Comparison of ENCODE assay signal across 8 cellular contexts in genomic region chr14:105087963-105088811, GRCh38.
DNase-seq lines count a peak whose midpoint lies in the region; TF ChIP-seq lines count a peak whose summit lies in the region.

No MANE protein-coding gene starts in this region.

- DNase-seq in T-helper 1 cell: no peak
- DNase-seq in glomerular visceral epithelial cell (ENCODE audit: extremely low spot score): peak; percentile 89
- DNase-seq in retinal pigment epithelial cell (ENCODE audit: low read depth): no peak
- DNase-seq in NCI-H2081 (lab: John Stamatoyannopoulos, UW): no peak
- no peak for DNase-seq in stimulated activated naive CD4-positive, alpha-beta T cell treated with Interleukin-2 at 50 U/mL for 16 hours (lab: John Stamatoyannopoulos, UW)
- DNase-seq in medulla oblongata (ENCODE audit: extremely low spot score): no peak

- H3K27ac Mint-ChIP-seq in T-helper 1 cell treated with Interleukin-12 subunit alpha and Interleukin-12 subunit beta and Interleukin-4 antibody, amounts not matched to agents 30 μg/mL and 1 μg/mL, for 36 hours: no peak overlapping the region

- H3K36me3 Mint-ChIP-seq in T-helper 1 cell treated with Interleukin-12 subunit alpha and Interleukin-12 subunit beta and Interleukin-4 antibody, amounts not matched to agents 30 μg/mL and 1 μg/mL, for 36 hours (ENCODE audit: low read depth): no peaks in the 10 kb centered on the region

- H3K9me3 Mint-ChIP-seq in T-helper 1 cell treated with Interleukin-12 subunit alpha and Interleukin-12 subunit beta and Interleukin-4 antibody, amounts not matched to agents 30 μg/mL and 1 μg/mL, for 36 hours: no peaks in the 10 kb centered on the region

- TF ChIP-seq CTCF in WI38 (IDR thresholded peaks at IDR 0.05; ENCODE audit: low read depth, low read length) (no peak), retinal pigment epithelial cell (conservative IDR thresholded peaks at IDR 0.05; ENCODE audit: low read depth, low read length) (no peak)

- peaks cover 27% of the 10 kb centered on the region for H3K27me3 Mint-ChIP-seq in T-helper 1 cell treated with Interleukin-12 subunit alpha and Interleukin-12 subunit beta and Interleukin-4 antibody, amounts not matched to agents 30 μg/mL and 1 μg/mL, for 36 hours (ENCODE audit: low read depth)

- peak overlapping the region; percentile 71 for H3K4me3 Mint-ChIP-seq in T-helper 1 cell treated with Interleukin-12 subunit alpha and Interleukin-12 subunit beta and Interleukin-4 antibody, amounts not matched to agents 30 μg/mL and 1 μg/mL, for 36 hours

- peaks cover 10% of the 10 kb centered on the region for H3K4me1 Mint-ChIP-seq in T-helper 1 cell treated with Interleukin-12 subunit alpha and Interleukin-12 subunit beta and Interleukin-4 antibody, amounts not matched to agents 30 μg/mL and 1 μg/mL, for 36 hours (ENCODE audit: low read depth)

- H3K4me3 ChIP-seq in WI38 (ENCODE audit: low read depth, low read length) (peak overlapping the region; percentile 40), retinal pigment epithelial cell (ENCODE audit: low read length) (peak overlapping the region; percentile 23)
